In the genomic region with DNA sequence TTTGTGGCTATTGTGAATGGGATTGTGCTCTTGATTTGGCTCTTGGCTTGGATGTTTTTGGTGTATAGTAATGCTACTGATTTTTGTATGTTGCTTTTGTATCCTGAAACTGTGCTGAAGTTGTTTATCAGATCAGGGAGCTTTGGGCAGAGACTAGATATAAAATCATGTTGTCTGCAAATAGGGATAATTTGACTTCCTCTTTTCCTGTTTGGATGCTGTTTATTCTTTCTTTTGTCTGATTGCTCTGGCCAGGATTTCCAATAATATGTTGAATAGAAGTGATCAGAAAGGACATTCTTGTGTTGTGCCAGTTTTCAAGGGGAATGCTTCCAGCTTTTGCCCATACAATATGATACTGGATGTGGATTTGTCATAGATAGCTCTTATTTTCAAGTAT, we compare ENCODE assay signal across 9 cellular contexts.
"Had no signal": no experiment of that assay in that cellular context is flagged by ENCODE, and none has a peak within 500 bp of the region (broad histone marks: within the 10 kb centered on the region; RNA-seq: fewer than 3 reads in every experiment).

No MANE protein-coding gene starts in this region.

- FAIRE-seq: H1, H54, HTR-8/SVneo had no signal

- H2AFZ ChIP-seq: GM23338 had no signal

- H3K27ac ChIP-seq: KMS-11 had no signal

- ATAC-seq: GM23338 had no signal

- DNase-seq: H9, HCEC 1CT, IMR-90, KBM-7 had no signal

- H3K4me3 ChIP-seq: GM23338 had no signal

- H3K9ac ChIP-seq: KMS-11 had no signal

- H3K4me2 ChIP-seq: GM23338, KMS-11 had no signal
